31 cellular contexts compared by ENCODE assay signal in the genomic region with DNA sequence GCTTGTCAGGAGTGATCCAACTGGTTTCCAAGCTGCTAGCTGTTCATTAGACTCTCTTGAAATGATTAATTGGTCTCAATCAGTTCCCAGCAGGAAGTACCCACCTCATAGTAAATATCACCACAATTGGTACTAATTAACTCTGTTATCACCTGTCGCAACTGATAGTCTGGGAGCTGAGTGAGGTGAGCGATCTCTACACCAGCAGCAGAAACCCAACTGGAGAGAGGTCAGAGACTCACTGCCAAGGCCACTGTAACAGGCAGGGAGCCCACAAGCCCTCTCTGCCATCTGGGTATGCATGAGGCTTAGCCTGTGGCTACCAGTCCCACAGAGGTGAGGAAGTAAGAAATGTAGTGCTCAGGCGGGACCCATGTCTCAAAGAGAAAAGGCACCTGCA.
A peak's percentile ranks its signal among the peaks of the same experiment; 100 is the strongest.
DNase-seq lines count a peak whose midpoint lies in the region.
"Had no signal": no experiment of that assay in that cellular context is flagged by ENCODE, and none has a peak within 500 bp of the region (broad histone marks: within the 10 kb centered on the region; RNA-seq: fewer than 3 reads in every experiment).

No MANE protein-coding gene starts in this region.

- H3K27me3 Mint-ChIP-seq in immature natural killer cell (ENCODE audit: low read depth in 3 of 3), result peaks cover 0 to 7% (median 4%) of the 10 kb centered on the region in 3 donors

- H3K27ac Mint-ChIP-seq in immature natural killer cell, result no peak overlapping the region
- H3K27ac Mint-ChIP-seq: activated CD4-positive, alpha-beta memory T cell treated with anti-CD3 and anti-CD28 coated beads for 36 hours; activated naive CD4-positive, alpha-beta T cell treated with anti-CD3 and anti-CD28 coated beads for 36 hours; activated T-cell treated with anti-CD3 and anti-CD28 coated beads, Interleukin-2, amount 50 U/mL, for 72 hours; B cell; CD4-positive, alpha-beta memory T cell; naive B cell; stimulated activated naive CD8-positive, alpha-beta T cell treated with anti-CD3 and anti-CD28 coated beads, Interleukin-15, Interleukin-2, amounts not matched to agents 100 ng/mL and 50 ng/mL, for 24 hours; T-helper 1 cell treated with Interleukin-12 subunit alpha and Interleukin-12 subunit beta and Interleukin-4 antibody, amounts not matched to agents 30 μg/mL and 1 μg/mL, for 36 hours had no signal

- no peaks in the 10 kb centered on the region for H3K9me3 Mint-ChIP-seq in immature natural killer cell
- H3K9me3 Mint-ChIP-seq: activated CD4-positive, alpha-beta memory T cell treated with anti-CD3 and anti-CD28 coated beads for 36 hours; activated naive CD4-positive, alpha-beta T cell treated with anti-CD3 and anti-CD28 coated beads for 36 hours; activated T-cell treated with anti-CD3 and anti-CD28 coated beads, Interleukin-2, amount 50 U/mL, for 72 hours; stimulated activated naive CD8-positive, alpha-beta T cell treated with anti-CD3 and anti-CD28 coated beads, Interleukin-15, Interleukin-2, amounts not matched to agents 100 ng/mL and 50 ng/mL, for 24 hours; T-helper 1 cell treated with Interleukin-12 subunit alpha and Interleukin-12 subunit beta and Interleukin-4 antibody, amounts not matched to agents 30 μg/mL and 1 μg/mL, for 36 hours had no signal

- DNase-seq in COR-L47 (lab: John Stamatoyannopoulos, UW), result peak; percentile 79
- DNase-seq in HT-29 (ENCODE audit: low spot score), result peak; percentile 90
- DNase-seq in NCI-H774 (lab: John Stamatoyannopoulos, UW), result peak; percentile 81
- DNase-seq in iPS-NIHi11 (ENCODE audit: low spot score), result peak; percentile 17
- no peak for DNase-seq in GM19238 (ENCODE audit: insufficient read length, low spot score)
- no peak for DNase-seq in immature natural killer cell
- no peak for DNase-seq in DMS79 treated with DMSO at 0.1 percent for 48 hours (lab: John Stamatoyannopoulos, UW)
- DNase-seq: ACHN; activated CD4-positive, alpha-beta memory T cell treated with anti-CD3 and anti-CD28 coated beads for 36 hours; activated naive CD4-positive, alpha-beta T cell treated with anti-CD3 and anti-CD28 coated beads for 36 hours; activated T-cell treated with anti-CD3 and anti-CD28 coated beads, Interleukin-2, amount 50 U/mL, for 72 hours; CD4-positive, alpha-beta memory T cell; cerebellar nuclear complex; dermis blood vessel endothelial cell; esophagus squamous epithelium; foreskin keratinocyte; head of caudate nucleus; Karpas-422; MV-4-11; naive B cell; NCI-H187 treated with DMSO at 0.1 percent for 48 hours; NCI-H345; PC-3; posterior cingulate gyrus; right cardiac atrium; SK-N-SH; stimulated activated CD4-positive, alpha-beta T cell treated with anti-CD3 and anti-CD28 coated beads, Interleukin-1b, Interleukin-23, amount 100 ng/mL, for 48 hours; uterus had no signal

- no peaks in the 10 kb centered on the region for H3K36me3 Mint-ChIP-seq in immature natural killer cell
- H3K36me3 Mint-ChIP-seq: activated CD4-positive, alpha-beta memory T cell treated with anti-CD3 and anti-CD28 coated beads for 36 hours; CD4-positive, alpha-beta memory T cell; naive B cell had no signal

- H3K4me3 Mint-ChIP-seq in immature natural killer cell, result no peak overlapping the region
- H3K4me3 Mint-ChIP-seq: activated CD4-positive, alpha-beta memory T cell treated with anti-CD3 and anti-CD28 coated beads for 36 hours; activated naive CD4-positive, alpha-beta T cell treated with anti-CD3 and anti-CD28 coated beads for 36 hours; activated T-cell treated with anti-CD3 and anti-CD28 coated beads, Interleukin-2, amount 50 U/mL, for 72 hours; B cell; CD4-positive, alpha-beta memory T cell; naive B cell; stimulated activated naive CD8-positive, alpha-beta T cell treated with anti-CD3 and anti-CD28 coated beads, Interleukin-15, Interleukin-2, amounts not matched to agents 100 ng/mL and 50 ng/mL, for 24 hours; T-helper 1 cell treated with Interleukin-12 subunit alpha and Interleukin-12 subunit beta and Interleukin-4 antibody, amounts not matched to agents 30 μg/mL and 1 μg/mL, for 36 hours had no signal

- H3K4me1 Mint-ChIP-seq in immature natural killer cell, result no peaks in the 10 kb centered on the region
- H3K4me1 Mint-ChIP-seq: B cell; CD4-positive, alpha-beta memory T cell; naive B cell had no signal

Comparison
In these comparisons a context has a peak if more than half of its experiments do, and no peak if none do; other contexts are left out.
1. DNase-seq: peak in COR-L47 (single experiment), HT-29 (single experiment), NCI-H774 (single experiment) and iPS-NIHi11 (single experiment); none in GM19238 (single experiment), immature natural killer cell (0 of 3) and DMS79 treated with DMSO at 0.1 percent for 48 hours (single experiment).